Comparison of ENCODE assay signal across 1 cellular context in genomic region chr19:7787602-7788177, GRCh38.
TF ChIP-seq lines count a peak whose summit lies in the region.

No MANE protein-coding gene starts in this region.

TF ChIP-seq in H1, 55 proteins besides CTCF, POLR2A, EP300 and RAD21:
- TF ChIP-seq EZH2 (IDR thresholded peaks at IDR 0.05; ENCODE audit: low read depth, low read length, severe bottlenecking) (no peak), KDM4A (IDR thresholded peaks at IDR 0.05; ENCODE audit: low read depth, low read length, severe bottlenecking) (no peak), CREB1 (IDR thresholded peaks at IDR 0.05) (no peak), KDM1A (IDR thresholded peaks at IDR 0.05; ENCODE audit: borderline replicate concordance, low read length) (peak; percentile 89), ASH2L (IDR thresholded peaks at IDR 0.05; ENCODE audit: low read length) (peak; percentile 17), EGR1 (IDR thresholded peaks at IDR 0.05; ENCODE audit: borderline replicate concordance, low read depth, low read length) (no peak)
TF ChIP-seq in H1: peak in this region for 2.
